ENCODE assay signal across 4 cellular contexts in genomic region chr7:144283716-144284115, GRCh38. TPM values are rescaled to one million over a fixed set of nuclear protein-coding genes. Genes with fewer than 3 reads are reported as not detected.
"Had no signal": no experiment of that assay in that cellular context is flagged by ENCODE, and none has a peak within 500 bp of the region (broad histone marks: within the 10 kb centered on the region; RNA-seq: fewer than 3 reads in every experiment).

No MANE protein-coding gene starts in this region.

RNA-seq across cellular contexts. Expression of gene CTAGE8, which starts 14.6 kb away (rescaled TPM):
- total RNA-seq: H7, HT-29 had no signal

RNA-seq across cellular contexts. Expression of gene OR2A7, which starts 19.1 kb away (rescaled TPM):
- total RNA-seq: H4 had no signal

RNA-seq across cellular contexts. Expression of gene OR2A1, which starts 28.5 kb away (rescaled TPM):
- total RNA-seq: H4, H7, HT-29 had no signal
- polyA plus RNA-seq: IgD-negative memory B cell had no signal

RNA-seq across cellular contexts. Expression of gene OR2A42, which starts 44.3 kb away (rescaled TPM):
- total RNA-seq: H4, H7, HT-29 had no signal
- polyA plus RNA-seq: IgD-negative memory B cell had no signal
